In the genomic region with DNA sequence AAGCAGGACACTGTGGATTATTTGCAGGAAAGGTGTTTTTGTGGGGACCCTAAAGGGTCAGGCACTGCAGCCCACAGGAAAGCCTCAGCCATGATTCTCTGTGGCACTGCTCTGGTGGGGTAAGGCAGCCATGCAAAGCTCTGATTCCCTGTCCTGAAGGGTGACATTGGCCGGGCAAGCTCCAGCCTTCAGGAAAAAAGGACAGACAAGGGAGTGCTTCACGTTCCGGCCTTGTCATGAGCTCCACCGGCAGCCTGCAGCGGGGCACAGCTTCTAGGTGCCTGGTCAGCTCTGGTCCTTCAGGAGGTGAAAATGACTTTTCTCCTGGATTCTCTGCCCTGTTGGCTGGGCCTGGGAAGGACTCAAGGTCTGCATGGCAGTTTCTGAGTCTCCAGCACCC, we compare ENCODE assay signal across 7 cellular contexts. TPM values are rescaled to one million over a fixed set of nuclear protein-coding genes. Genes with fewer than 3 reads are reported as not detected.
"Had no signal": no experiment of that assay in that cellular context is flagged by ENCODE, and none has a peak within 500 bp of the region (broad histone marks: within the 10 kb centered on the region; RNA-seq: fewer than 3 reads in every experiment).

No MANE protein-coding gene starts in this region.

RNA-seq across cellular contexts. Expression of a gene that starts 8.4 kb away (rescaled TPM):
- total RNA-seq: glomerular endothelial cell, hepatocyte, kidney epithelial cell, lung, mesothelial cell of epicardium, occipital lobe, temporal lobe had no signal
